Comparison of ENCODE assay signal across 17 cellular contexts in the genomic region with DNA sequence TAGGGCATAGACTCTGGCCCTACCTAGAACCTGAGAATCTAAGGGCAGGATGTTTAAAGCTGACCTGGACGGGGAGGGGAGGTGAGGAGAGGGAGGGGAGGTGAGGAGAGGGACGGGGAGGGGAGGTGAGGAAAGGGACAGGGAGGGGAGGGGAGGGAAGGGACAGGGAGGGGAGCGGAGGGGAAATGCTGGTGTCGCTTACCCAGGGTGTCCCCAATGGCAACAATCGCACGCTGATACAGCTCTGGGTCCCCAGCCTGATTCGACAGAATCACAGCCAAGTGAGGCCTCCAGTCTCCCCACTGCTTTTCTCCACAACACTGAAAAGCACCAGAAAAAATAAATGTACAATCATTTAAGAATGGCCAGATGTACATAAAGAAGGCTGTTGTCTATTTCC. TPM values are rescaled to one million over a fixed set of nuclear protein-coding genes. Genes with fewer than 3 reads are reported as not detected.
DNase-seq lines count a peak whose midpoint lies in the region; ATAC-seq and TF ChIP-seq lines count a peak whose summit lies in the region.
"Had no signal": no experiment of that assay in that cellular context is flagged by ENCODE, and none has a peak within 500 bp of the region (broad histone marks: within the 10 kb centered on the region; RNA-seq: fewer than 3 reads in every experiment).

No MANE protein-coding gene starts in this region.

- H3K4me2 ChIP-seq in SK-N-SH (no peak overlapping the region), HCT116 (ENCODE audit: low read length) (no peak overlapping the region), mesenchymal stem cell (ENCODE audit: low read length, poor library complexity, severe bottlenecking) (no peak overlapping the region), neuronal stem cell (ENCODE audit: insufficient read depth, low read length, poor library complexity, severe bottlenecking) (no peak overlapping the region)
- H3K4me2 ChIP-seq: BLaER1 treated with 17β-estradiol and CSF1 and Interleukin-3, amounts not matched to agents 10 nM and 100 nM had no signal

- WGBS in SK-N-SH (ENCODE audit: low lambda C conversion rate), result 63% methylated on average over 7 of the region's 7 CpGs
- WGBS in mesenchymal stem cell, result 86% methylated on average over 4 of the region's 7 CpGs
- WGBS in neuronal stem cell (ENCODE audit: extremely low coverage in 2 of 2, insufficient read length in 2 of 2, insufficient replicate concordance in 1 of 2), 2 donors, result no CpG with 5 or more reads among the region's 7 CpGs

- H4K8ac ChIP-seq in mesenchymal stem cell (ENCODE audit: low read length) (no peak overlapping the region), neuronal stem cell (ENCODE audit: low read depth, low read length) (no peak overlapping the region)

- H3K36me3 ChIP-seq in SK-N-SH (replicated peaks in 1 of 2; ENCODE audit: control insufficient read depth in 1 of 2, insufficient read depth in 2 of 2, low read length in 1 of 2) (no peaks in the 10 kb centered on the region), HCT116 (ENCODE audit: control insufficient read depth in 1 of 2, insufficient read depth in 2 of 2, low read length in 2 of 2) (no peaks in the 10 kb centered on the region), mesenchymal stem cell (ENCODE audit: control insufficient read depth in 1 of 2, insufficient read depth in 2 of 2, low read depth in 1 of 2, low read length in 2 of 2) (peaks cover 26 to 52% of the 10 kb centered on the region in 2 experiments), neuronal stem cell (replicated peaks in 1 of 2; ENCODE audit: control insufficient read depth in 2 of 2, insufficient read depth in 2 of 2, low read length in 2 of 2) (no peaks in the 10 kb centered on the region)
- H3K36me3 ChIP-seq: BLaER1 treated with 17β-estradiol and CSF1 and Interleukin-3, amounts not matched to agents 10 nM and 100 nM had no signal

- H2BK120ac ChIP-seq in mesenchymal stem cell (ENCODE audit: low read depth, low read length) (no peak overlapping the region), neuronal stem cell (ENCODE audit: low read depth, low read length) (no peak overlapping the region)

- no peak overlapping the region for H3K27ac Mint-ChIP-seq in immature natural killer cell
- H3K27ac Mint-ChIP-seq: B cell; CD4-positive, alpha-beta T cell; CD8-positive, alpha-beta T cell had no signal

- no peaks in the 10 kb centered on the region for H3F3A ChIP-seq in SK-N-SH (replicated peaks; ENCODE audit: insufficient read depth)

- no peaks in the 10 kb centered on the region for H3K4me1 Mint-ChIP-seq in immature natural killer cell
- H3K4me1 Mint-ChIP-seq: B cell had no signal

- H3K23ac ChIP-seq in mesenchymal stem cell (ENCODE audit: low read length in 2 of 2) (no peak overlapping the region), neuronal stem cell (ENCODE audit: low read depth, low read length, poor library complexity) (no peak overlapping the region)

- H2BK5ac ChIP-seq in mesenchymal stem cell (ENCODE audit: low read depth, low read length, poor library complexity, severe bottlenecking) (no peak overlapping the region), neuronal stem cell (ENCODE audit: low read length) (no peak overlapping the region)

- H3K79me2 ChIP-seq in SK-N-SH (ENCODE audit: insufficient read depth) (no peaks in the 10 kb centered on the region), HCT116 (ENCODE audit: insufficient read depth, low read length) (no peaks in the 10 kb centered on the region)

- H3K36me3 Mint-ChIP-seq in immature natural killer cell, result no peaks in the 10 kb centered on the region
- H3K36me3 Mint-ChIP-seq: CD8-positive, alpha-beta T cell had no signal

- H2BK12ac ChIP-seq in mesenchymal stem cell (ENCODE audit: low read length in 2 of 2) (no peak overlapping the region), neuronal stem cell (ENCODE audit: low read length) (no peak overlapping the region)

- POLR2A ChIA-PET in SK-N-SH (lab: Yijun Ruan, JAX) (no interaction called here), HCT116 (lab: Charles Lee) (no interaction called here), HEK293T (lab: Yijun Ruan, JAX) (no interaction called here)

- peaks cover 0 to 4% (median 0%) of the 10 kb centered on the region in 6 donors for H3K9me3 Mint-ChIP-seq in immature natural killer cell
- H3K9me3 Mint-ChIP-seq: CD4-positive, alpha-beta T cell; CD8-positive, alpha-beta T cell had no signal

- H3K27ac ChIP-seq in SK-N-SH (ENCODE audit: low read depth in 2 of 2, low read length in 1 of 2) (no peak overlapping the region), HCT116 (ENCODE audit: low read depth, low read length) (no peak overlapping the region), mesenchymal stem cell (ENCODE audit: low read length, poor library complexity, severe bottlenecking) (no peak overlapping the region), neuronal stem cell (replicated peaks; ENCODE audit: low read length) (no peak overlapping the region)
- H3K27ac ChIP-seq: 22Rv1; A549; BLaER1 treated with 17β-estradiol and CSF1 and Interleukin-3, amounts not matched to agents 10 nM and 100 nM; C4-2B had no signal

- H3K4ac ChIP-seq in mesenchymal stem cell (ENCODE audit: low read depth in 1 of 2, low read length in 2 of 2), result no peak overlapping the region
- no peak overlapping the region for H3K4ac ChIP-seq in neuronal stem cell (ENCODE audit: low read length)

- peaks cover 0 to 1% (median 0%) of the 10 kb centered on the region in 3 donors for H3K27me3 Mint-ChIP-seq in immature natural killer cell (ENCODE audit: low read depth in 3 of 3)

- CTCF ChIA-PET in SK-N-SH (lab: Yijun Ruan, JAX), result interaction anchor here (0.6 to 5.5 kb wide), 18 partner anchors 13 to 1573 kb away, joined by 3 to 83 read pairs (median 4); a partner anchor contains a TSS
- CTCF ChIA-PET in HCT116 (lab: Charles Lee), result interaction anchor here (0.6 to 1.7 kb wide), 7 partner anchors 12 to 1050 kb away, joined by 3 to 9 read pairs (median 3); no protein-coding TSS in a partner anchor
- CTCF ChIA-PET in HEK293T (lab: Yijun Ruan, JAX), result interaction anchor here (0.6 to 1.3 kb wide), 5 partner anchors 11 to 1048 kb away, joined by 3 to 5 read pairs (median 3); no protein-coding TSS in a partner anchor

- TF ChIP-seq EP300 in SK-N-SH (IDR thresholded peaks at IDR 0.05; ENCODE audit: borderline replicate concordance in 1 of 2, low read depth in 1 of 2, low read length in 1 of 2), result no peak

- H4K91ac ChIP-seq in mesenchymal stem cell (ENCODE audit: low read length) (no peak overlapping the region), neuronal stem cell (ENCODE audit: low read depth, low read length, poor library complexity) (no peak overlapping the region)

- H3K14ac ChIP-seq in mesenchymal stem cell (ENCODE audit: low read length in 2 of 2) (no peak overlapping the region), neuronal stem cell (ENCODE audit: low read length) (no peak overlapping the region)

- H3K79me1 ChIP-seq in mesenchymal stem cell (replicated peaks; ENCODE audit: low read length, poor library complexity, severe bottlenecking) (peaks cover 2% of the 10 kb centered on the region), neuronal stem cell (ENCODE audit: low read depth, low read length) (no peaks in the 10 kb centered on the region)

- H3K18ac ChIP-seq in mesenchymal stem cell (ENCODE audit: low read depth in 1 of 2, low read length in 2 of 2) (no peak overlapping the region), neuronal stem cell (ENCODE audit: low read length) (no peak overlapping the region)

- TF ChIP-seq CTCF in SK-N-SH (IDR thresholded peaks at IDR 0.05), result no peak
- TF ChIP-seq CTCF in HCT116 (IDR thresholded peaks at IDR 0.05 in 2 of 3, conservative IDR thresholded peaks at IDR 0.05 in 1 of 3; ENCODE audit: borderline replicate concordance in 1 of 3, insufficient read depth in 1 of 3, low read depth in 2 of 3, low read length in 2 of 3), result no peak

- no peaks in the 10 kb centered on the region for H3K9me3 ChIP-seq in SK-N-SH
- no peaks in the 10 kb centered on the region for H3K9me3 ChIP-seq in HCT116 (ENCODE audit: control insufficient read depth in 1 of 2, insufficient read depth in 1 of 2, low read depth in 1 of 2, low read length in 2 of 2)
- no peaks in the 10 kb centered on the region for H3K9me3 ChIP-seq in mesenchymal stem cell (ENCODE audit: control insufficient read depth, low read length)
- H3K9me3 ChIP-seq in neuronal stem cell (replicated peaks in 1 of 2; ENCODE audit: control insufficient read depth in 2 of 2, insufficient read depth in 1 of 2, low read depth in 1 of 2, low read length in 2 of 2), result no peaks in the 10 kb centered on the region
- H3K9me3 ChIP-seq: A549; BLaER1 treated with 17β-estradiol and CSF1 and Interleukin-3, amounts not matched to agents 10 nM and 100 nM; Caco-2 had no signal

- RAD21 ChIA-PET in HCT116 (lab: Charles Lee; ENCODE audit: low non-redundant PET in 1 of 2, low total read pairs in 2 of 2, uncharacterized antibody in 2 of 2, unreplicated experiment in 2 of 2), result no interaction called here

- H3K4me3 Mint-ChIP-seq in immature natural killer cell, result no peak overlapping the region
- H3K4me3 Mint-ChIP-seq: B cell; CD4-positive, alpha-beta T cell; CD8-positive, alpha-beta T cell had no signal

- no peak overlapping the region for H3K9ac ChIP-seq in SK-N-SH
- H3K9ac ChIP-seq in HCT116 (ENCODE audit: low read length), result no peak overlapping the region
- H3K9ac ChIP-seq in mesenchymal stem cell (ENCODE audit: low read length), result no peak overlapping the region
- H3K9ac ChIP-seq in neuronal stem cell (ENCODE audit: low read depth, low read length, poor library complexity), result no peak overlapping the region
- H3K9ac ChIP-seq: BLaER1 treated with 17β-estradiol and CSF1 and Interleukin-3, amounts not matched to agents 10 nM and 100 nM had no signal

- no peak for DNase-seq in SK-N-SH
- no peak for DNase-seq in HCT116 (ENCODE audit: low read depth, low spot score)
- DNase-seq in mesenchymal stem cell, result no peak
- DNase-seq in neuronal stem cell (ENCODE audit: low spot score), result no peak
- DNase-seq in HEK293T (ENCODE audit: extremely low spot score), result no peak
- DNase-seq in activated CD4-positive, alpha-beta T cell treated with anti-CD3 and anti-CD28 coated beads for 4 hours, result no peak
- DNase-seq in immature natural killer cell, result no peak
- DNase-seq: CD4-positive, alpha-beta T cell; GF-D8 had no signal

- H2AFZ ChIP-seq in SK-N-SH (ENCODE audit: low read depth), result peak overlapping the region; percentile 40; the same call in 1 of the 2 replicates
- peak overlapping the region; percentile 60 for H2AFZ ChIP-seq in HCT116 (ENCODE audit: low read depth, low read length, poor library complexity, severe bottlenecking)
- no peak overlapping the region for H2AFZ ChIP-seq in mesenchymal stem cell (ENCODE audit: low read depth, low read length)
- H2AFZ ChIP-seq in neuronal stem cell (ENCODE audit: low read length), result peak overlapping the region; percentile 25

- BruUV-seq in HCT116 (replicated peaks; lab: Mats Ljungman, UMichigan), result no TSS peak

- no peaks in the 10 kb centered on the region; a peak in 1 of 4 replicates for H3K4me1 ChIP-seq in SK-N-SH (ENCODE audit: control insufficient read depth in 1 of 2, insufficient read depth in 2 of 2, low read depth in 1 of 2, low read length in 1 of 2)
- no peaks in the 10 kb centered on the region for H3K4me1 ChIP-seq in HCT116 (ENCODE audit: control insufficient read depth in 1 of 2, insufficient read depth in 2 of 2, low read length in 2 of 2)
- H3K4me1 ChIP-seq in mesenchymal stem cell (ENCODE audit: control insufficient read depth, insufficient read depth, low read depth, low read length), result peaks cover 9% of the 10 kb centered on the region
- peaks cover 0 to 12% of the 10 kb centered on the region in 2 donors for H3K4me1 ChIP-seq in neuronal stem cell (ENCODE audit: control insufficient read depth in 2 of 2, insufficient read depth in 1 of 2, low read depth in 1 of 2, low read length in 2 of 2)
- H3K4me1 ChIP-seq: A549, Caco-2 had no signal

- H3K4me3 ChIP-seq in SK-N-SH (ENCODE audit: low read depth in 2 of 2, low read length in 1 of 2) (no peak overlapping the region), HCT116 (replicated peaks in 1 of 2; ENCODE audit: low read depth in 1 of 2, low read length in 2 of 2) (no peak overlapping the region), mesenchymal stem cell (ENCODE audit: insufficient read depth in 1 of 2, low read depth in 1 of 2, low read length in 2 of 2) (no peak overlapping the region), neuronal stem cell (ENCODE audit: low read length in 2 of 2) (no peak overlapping the region)
- H3K4me3 ChIP-seq: A549; BLaER1 treated with 17β-estradiol and CSF1 and Interleukin-3, amounts not matched to agents 10 nM and 100 nM had no signal

- H3K27me3 ChIP-seq in SK-N-SH (ENCODE audit: insufficient read depth), result no peaks in the 10 kb centered on the region
- no peaks in the 10 kb centered on the region for H3K27me3 ChIP-seq in HCT116 (ENCODE audit: insufficient read depth, low read length)
- no peaks in the 10 kb centered on the region for H3K27me3 ChIP-seq in mesenchymal stem cell (ENCODE audit: control insufficient read depth in 1 of 2, insufficient read depth in 1 of 2, low read length in 2 of 2)
- H3K27me3 ChIP-seq in neuronal stem cell (ENCODE audit: control insufficient read depth in 3 of 3, insufficient read depth in 3 of 3, low read depth in 1 of 3, low read length in 3 of 3), result peaks cover 0 to 10% (median 0%) of the 10 kb centered on the region in 3 experiments
- H3K27me3 ChIP-seq: BLaER1 treated with 17β-estradiol and CSF1 and Interleukin-3, amounts not matched to agents 10 nM and 100 nM had no signal

- no peak overlapping the region for H2BK15ac ChIP-seq in mesenchymal stem cell (ENCODE audit: low read depth, poor library complexity, severe bottlenecking)
- H2BK15ac ChIP-seq in neuronal stem cell (ENCODE audit: low read length), result no peak overlapping the region

- ATAC-seq in SK-N-SH treated with all-trans-retinoic acid at 6 μM for 48 hours, result no peak
- no peak for ATAC-seq in HCT116
- ATAC-seq: CD8-positive, alpha-beta T cell had no signal

- intact Hi-C loops in HCT116 (cut with micrococcal nuclease), result loop anchor here (1.0 to 10.0 kb wide), 6 partner anchors 242 to 1570 kb away; no protein-coding TSS in a partner anchor

- H2AK5ac ChIP-seq in mesenchymal stem cell (ENCODE audit: low read length, severe bottlenecking) (peak overlapping the region; percentile 10), neuronal stem cell (ENCODE audit: low read depth, low read length) (no peak overlapping the region)

- H4K20me1 ChIP-seq in SK-N-SH (ENCODE audit: insufficient read depth) (no peaks in the 10 kb centered on the region), HCT116 (ENCODE audit: insufficient read depth) (no peaks in the 10 kb centered on the region)
- H4K20me1 ChIP-seq: BLaER1 treated with 17β-estradiol and CSF1 and Interleukin-3, amounts not matched to agents 10 nM and 100 nM had no signal

- TF ChIP-seq RAD21 in SK-N-SH (IDR thresholded peaks at IDR 0.05; ENCODE audit: low read length), result no peak
- no peak for TF ChIP-seq RAD21 in HCT116 (IDR thresholded peaks at IDR 0.05; ENCODE audit: low read depth)

- H3K9me2 ChIP-seq in SK-N-SH (no peaks in the 10 kb centered on the region), HCT116 (ENCODE audit: insufficient read depth) (no peaks in the 10 kb centered on the region)

- TF ChIP-seq POLR2A in HCT116 (IDR thresholded peaks at IDR 0.05; ENCODE audit: borderline replicate concordance, extremely low read depth, insufficient read depth, insufficient read length), result no peak

RNA-seq across cellular contexts. Expression of a gene that starts 22.2 kb away (rescaled TPM):
- polyA plus RNA-seq in SK-N-SH (2012; rRNA removed), result 0.31 and 0.32 TPM in 2 replicates
- polyA plus RNA-seq in SK-N-SH (2012; cell fraction: cytosol; rRNA removed), result 0.18 TPM in 2 replicates
- polyA plus RNA-seq in SK-N-SH (2012; cell fraction: nucleus; rRNA removed), result 1.1 and 1.7 TPM in 2 replicates
- total RNA-seq in HCT116 (2021; ENCODE audit: unreplicated experiment), result 1.2 TPM
- polyA plus RNA-seq in HCT116 (2012), result 0.80 and 1.2 TPM in 2 replicates
- polyA plus RNA-seq in mesenchymal stem cell (2013, experiment 1 of 2), result 1.3 TPM
- polyA plus RNA-seq in mesenchymal stem cell (2013, experiment 2 of 2), result 1.8 TPM
- polyA plus RNA-seq in neuronal stem cell (2013, experiment 1 of 2), result 0.95 TPM
- 1.1 TPM for polyA plus RNA-seq in neuronal stem cell (2013, experiment 2 of 2)
- under 1 TPM in 1 of 3 donors, not detected in 2; 0.21 TPM for polyA plus RNA-seq in immature natural killer cell
- total RNA-seq: CD4-positive, alpha-beta T cell; CD8-positive, alpha-beta T cell had no signal
